ENCODE assay signal across 1 cellular context in the genomic region with DNA sequence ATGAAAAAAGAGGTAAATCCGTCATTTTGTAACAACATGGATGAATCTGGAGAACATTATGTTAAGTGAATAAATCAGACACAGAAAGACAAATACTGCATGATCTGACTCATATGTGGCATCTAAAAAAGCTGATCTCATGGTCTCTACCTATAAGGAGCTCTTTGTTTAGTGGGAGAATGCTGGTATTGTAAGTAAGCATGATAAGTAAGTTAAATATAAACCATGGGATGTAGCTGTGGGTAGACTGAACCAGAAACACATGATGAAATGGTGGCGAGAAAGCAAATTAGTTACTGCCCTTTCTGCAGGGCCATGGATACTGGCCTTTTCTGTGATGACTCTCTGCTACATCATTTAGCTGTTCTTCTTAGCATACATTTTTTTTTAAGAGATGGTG.
TF ChIP-seq lines count a peak whose summit lies in the region.

No MANE protein-coding gene starts in this region.

TF ChIP-seq in HepG2, 621 proteins besides CTCF, POLR2A, EP300 and RAD21 (continued from another document and continues in another):
- peak; percentile 34; the same call in 1 of the 2 replicates for TF ChIP-seq NFE2L2 (IDR thresholded peaks at IDR 0.05; ENCODE audit: low read length)
- TF ChIP-seq FOSL1 (CRISPR knock-in tag; IDR thresholded peaks at IDR 0.05; ENCODE audit: borderline replicate concordance), result peak; percentile 69; the same call in 1 of the 2 replicates
- no peak for TF ChIP-seq TAF15 (IDR thresholded peaks at IDR 0.05; ENCODE audit: low read depth, low read length, poor library complexity, severe bottlenecking)
- TF ChIP-seq ZNF570 (CRISPR knock-in tag; IDR thresholded peaks at IDR 0.05; ENCODE audit: borderline replicate concordance), result no peak
- no peak for TF ChIP-seq FOXA1 (IDR thresholded peaks at IDR 0.05)
- TF ChIP-seq FOXA1 (CRISPR knock-in tag; IDR thresholded peaks at IDR 0.05), result peak; percentile 50; the same call in 1 of the 2 replicates
- peak; percentile 34; the same call in 1 of the 2 replicates for TF ChIP-seq SIX4 (CRISPR knock-in tag; IDR thresholded peaks at IDR 0.05)
- TF ChIP-seq RFXANK (CRISPR knock-in tag; IDR thresholded peaks at IDR 0.05), result no peak
- TF ChIP-seq ZFY (CRISPR knock-in tag; IDR thresholded peaks at IDR 0.05), result 0 out of 2 replicates have a peak, but pooled peaks have one; percentile 21
- no peak for TF ChIP-seq CREB1 (IDR thresholded peaks at IDR 0.05)
- peak; percentile 58 for TF ChIP-seq CREB1 (CRISPR knock-in tag; IDR thresholded peaks at IDR 0.05)
- peak; percentile 23; the same call in 1 of the 2 replicates for TF ChIP-seq CEBPB (IDR thresholded peaks at IDR 0.05; ENCODE audit: borderline replicate concordance, low read depth, low read length)
- peak; percentile 58; the same call in 1 of the 2 replicates for TF ChIP-seq KAT8 (CRISPR knock-in tag; IDR thresholded peaks at IDR 0.05)
- TF ChIP-seq JUNB (CRISPR knock-in tag; IDR thresholded peaks at IDR 0.05; ENCODE audit: borderline replicate concordance), result peak; percentile 65; the same call in 1 of the 2 replicates
- TF ChIP-seq MAFK (conservative IDR thresholded peaks at IDR 0.05 in 1 of 2, IDR thresholded peaks at IDR 0.05 in 1 of 2; ENCODE audit: low read length in 2 of 2), result peak in 1 of 2 experiments; percentile 4; a peak in 1 of 4 replicates
- TF ChIP-seq KLF6 (CRISPR knock-in tag; IDR thresholded peaks at IDR 0.05), result 0 out of 2 replicates have a peak, but pooled peaks have one; percentile 7
- TF ChIP-seq, protein P1, sequence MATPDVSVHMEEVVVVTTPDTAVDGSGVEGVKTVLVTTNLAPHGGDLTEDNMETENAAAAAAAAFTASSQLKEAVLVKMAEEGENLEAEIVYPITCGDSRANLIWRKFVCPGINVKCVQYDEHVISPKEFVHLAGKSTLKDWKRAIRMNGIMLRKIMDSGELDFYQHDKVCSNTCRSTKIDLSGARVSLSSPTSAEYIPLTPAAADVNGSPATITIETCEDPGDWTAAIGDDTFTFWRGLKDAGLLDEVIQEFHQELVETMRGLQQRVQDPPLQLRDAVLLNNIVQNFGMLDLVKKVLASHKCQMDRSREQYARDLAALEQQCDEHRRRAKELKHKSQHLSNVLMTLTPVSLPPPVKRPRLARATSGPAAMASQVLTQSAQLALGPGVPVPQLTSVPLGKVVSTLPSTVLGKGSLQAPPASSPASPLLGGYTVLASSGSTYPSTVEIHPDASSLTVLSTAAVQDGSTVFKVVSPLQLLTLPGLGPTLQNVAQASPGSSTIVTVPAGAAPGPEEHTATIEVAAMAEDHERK (CRISPR knock-in tag; IDR thresholded peaks at IDR 0.05; ENCODE audit: low read depth), result 0 out of 2 replicates have a peak, but pooled peaks have one; percentile 38
- no peak for TF ChIP-seq PHB2 (IDR thresholded peaks at IDR 0.05; ENCODE audit: partially characterized antibody)
- no peak for TF ChIP-seq AHR (CRISPR knock-in tag; IDR thresholded peaks at IDR 0.05)
- peak; percentile 71; the same call in 1 of the 2 replicates for TF ChIP-seq ZKSCAN8 (CRISPR knock-in tag; IDR thresholded peaks at IDR 0.05; ENCODE audit: borderline replicate concordance)
- TF ChIP-seq ERF (CRISPR knock-in tag; IDR thresholded peaks at IDR 0.05), result peak; percentile 54; the same call in 1 of the 2 replicates
- TF ChIP-seq TAF1 (CRISPR knock-in tag; IDR thresholded peaks at IDR 0.05), result 0 out of 2 replicates have a peak, but pooled peaks have one; percentile 21
- TF ChIP-seq HMG20A (CRISPR knock-in tag; IDR thresholded peaks at IDR 0.05; ENCODE audit: borderline replicate concordance), result peak; percentile 28; the same call in 1 of the 2 replicates
- no peak for TF ChIP-seq KLF12 (CRISPR knock-in tag; IDR thresholded peaks at IDR 0.05; ENCODE audit: borderline replicate concordance)
- TF ChIP-seq RXRB (CRISPR knock-in tag; IDR thresholded peaks at IDR 0.05; ENCODE audit: borderline replicate concordance), result peak; percentile 60
- TF ChIP-seq, protein P2, sequence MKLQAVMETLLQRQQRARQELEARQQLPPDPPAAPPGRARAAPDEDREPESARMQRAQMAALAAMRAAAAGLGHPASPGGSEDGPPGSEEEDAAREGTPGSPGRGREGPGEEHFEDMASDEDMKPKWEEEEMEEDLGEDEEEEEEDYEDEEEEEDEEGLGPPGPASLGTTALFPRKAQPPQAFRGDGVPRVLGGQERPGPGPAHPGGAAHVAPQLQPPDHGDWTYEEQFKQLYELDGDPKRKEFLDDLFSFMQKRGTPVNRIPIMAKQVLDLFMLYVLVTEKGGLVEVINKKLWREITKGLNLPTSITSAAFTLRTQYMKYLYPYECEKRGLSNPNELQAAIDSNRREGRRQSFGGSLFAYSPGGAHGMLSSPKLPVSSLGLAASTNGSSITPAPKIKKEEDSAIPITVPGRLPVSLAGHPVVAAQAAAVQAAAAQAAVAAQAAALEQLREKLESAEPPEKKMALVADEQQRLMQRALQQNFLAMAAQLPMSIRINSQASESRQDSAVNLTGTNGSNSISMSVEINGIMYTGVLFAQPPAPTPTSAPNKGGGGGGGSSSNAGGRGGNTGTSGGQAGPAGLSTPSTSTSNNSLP (IDR thresholded peaks at IDR 0.05; ENCODE audit: low read depth, low read length), result peak; percentile 76
- TF ChIP-seq, protein P3, sequence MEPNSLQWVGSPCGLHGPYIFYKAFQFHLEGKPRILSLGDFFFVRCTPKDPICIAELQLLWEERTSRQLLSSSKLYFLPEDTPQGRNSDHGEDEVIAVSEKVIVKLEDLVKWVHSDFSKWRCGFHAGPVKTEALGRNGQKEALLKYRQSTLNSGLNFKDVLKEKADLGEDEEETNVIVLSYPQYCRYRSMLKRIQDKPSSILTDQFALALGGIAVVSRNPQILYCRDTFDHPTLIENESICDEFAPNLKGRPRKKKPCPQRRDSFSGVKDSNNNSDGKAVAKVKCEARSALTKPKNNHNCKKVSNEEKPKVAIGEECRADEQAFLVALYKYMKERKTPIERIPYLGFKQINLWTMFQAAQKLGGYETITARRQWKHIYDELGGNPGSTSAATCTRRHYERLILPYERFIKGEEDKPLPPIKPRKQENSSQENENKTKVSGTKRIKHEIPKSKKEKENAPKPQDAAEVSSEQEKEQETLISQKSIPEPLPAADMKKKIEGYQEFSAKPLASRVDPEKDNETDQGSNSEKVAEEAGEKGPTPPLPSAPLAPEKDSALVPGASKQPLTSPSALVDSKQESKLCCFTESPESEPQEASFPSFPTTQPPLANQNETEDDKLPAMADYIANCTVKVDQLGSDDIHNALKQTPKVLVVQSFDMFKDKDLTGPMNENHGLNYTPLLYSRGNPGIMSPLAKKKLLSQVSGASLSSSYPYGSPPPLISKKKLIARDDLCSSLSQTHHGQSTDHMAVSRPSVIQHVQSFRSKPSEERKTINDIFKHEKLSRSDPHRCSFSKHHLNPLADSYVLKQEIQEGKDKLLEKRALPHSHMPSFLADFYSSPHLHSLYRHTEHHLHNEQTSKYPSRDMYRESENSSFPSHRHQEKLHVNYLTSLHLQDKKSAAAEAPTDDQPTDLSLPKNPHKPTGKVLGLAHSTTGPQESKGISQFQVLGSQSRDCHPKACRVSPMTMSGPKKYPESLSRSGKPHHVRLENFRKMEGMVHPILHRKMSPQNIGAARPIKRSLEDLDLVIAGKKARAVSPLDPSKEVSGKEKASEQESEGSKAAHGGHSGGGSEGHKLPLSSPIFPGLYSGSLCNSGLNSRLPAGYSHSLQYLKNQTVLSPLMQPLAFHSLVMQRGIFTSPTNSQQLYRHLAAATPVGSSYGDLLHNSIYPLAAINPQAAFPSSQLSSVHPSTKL (CRISPR knock-in tag; IDR thresholded peaks at IDR 0.05), result peak; percentile 69
- 0 out of 2 replicates have a peak, but pooled peaks have one; percentile 29 for TF ChIP-seq ZFP36L1 (CRISPR knock-in tag; IDR thresholded peaks at IDR 0.05)
- peak; percentile 57 for TF ChIP-seq YY1 (IDR thresholded peaks at IDR 0.05; ENCODE audit: insufficient read depth, insufficient replicate concordance, low read depth, low read length)
- TF ChIP-seq, protein P4, sequence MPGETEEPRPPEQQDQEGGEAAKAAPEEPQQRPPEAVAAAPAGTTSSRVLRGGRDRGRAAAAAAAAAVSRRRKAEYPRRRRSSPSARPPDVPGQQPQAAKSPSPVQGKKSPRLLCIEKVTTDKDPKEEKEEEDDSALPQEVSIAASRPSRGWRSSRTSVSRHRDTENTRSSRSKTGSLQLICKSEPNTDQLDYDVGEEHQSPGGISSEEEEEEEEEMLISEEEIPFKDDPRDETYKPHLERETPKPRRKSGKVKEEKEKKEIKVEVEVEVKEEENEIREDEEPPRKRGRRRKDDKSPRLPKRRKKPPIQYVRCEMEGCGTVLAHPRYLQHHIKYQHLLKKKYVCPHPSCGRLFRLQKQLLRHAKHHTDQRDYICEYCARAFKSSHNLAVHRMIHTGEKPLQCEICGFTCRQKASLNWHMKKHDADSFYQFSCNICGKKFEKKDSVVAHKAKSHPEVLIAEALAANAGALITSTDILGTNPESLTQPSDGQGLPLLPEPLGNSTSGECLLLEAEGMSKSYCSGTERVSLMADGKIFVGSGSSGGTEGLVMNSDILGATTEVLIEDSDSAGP (CRISPR knock-in tag; IDR thresholded peaks at IDR 0.05; ENCODE audit: borderline replicate concordance), result no peak
- no peak for TF ChIP-seq ZNF501 (CRISPR knock-in tag; IDR thresholded peaks at IDR 0.05)
- TF ChIP-seq, protein P5, sequence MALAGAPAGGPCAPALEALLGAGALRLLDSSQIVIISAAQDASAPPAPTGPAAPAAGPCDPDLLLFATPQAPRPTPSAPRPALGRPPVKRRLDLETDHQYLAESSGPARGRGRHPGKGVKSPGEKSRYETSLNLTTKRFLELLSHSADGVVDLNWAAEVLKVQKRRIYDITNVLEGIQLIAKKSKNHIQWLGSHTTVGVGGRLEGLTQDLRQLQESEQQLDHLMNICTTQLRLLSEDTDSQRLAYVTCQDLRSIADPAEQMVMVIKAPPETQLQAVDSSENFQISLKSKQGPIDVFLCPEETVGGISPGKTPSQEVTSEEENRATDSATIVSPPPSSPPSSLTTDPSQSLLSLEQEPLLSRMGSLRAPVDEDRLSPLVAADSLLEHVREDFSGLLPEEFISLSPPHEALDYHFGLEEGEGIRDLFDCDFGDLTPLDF (CRISPR knock-in tag; IDR thresholded peaks at IDR 0.05), result no peak
- no peak for TF ChIP-seq FOXP1 (IDR thresholded peaks at IDR 0.05)
- no peak for TF ChIP-seq FOXP1 (CRISPR knock-in tag; IDR thresholded peaks at IDR 0.05)
- TF ChIP-seq MIXL1 (CRISPR knock-in tag; IDR thresholded peaks at IDR 0.05), result peak; percentile 57; the same call in 1 of the 2 replicates
- peak; percentile 66 for TF ChIP-seq ZNF331 (CRISPR knock-in tag; IDR thresholded peaks at IDR 0.05)
- TF ChIP-seq PITX1 (CRISPR knock-in tag; IDR thresholded peaks at IDR 0.05), result 0 out of 2 replicates have a peak, but pooled peaks have one; percentile 15
- TF ChIP-seq RARA (CRISPR knock-in tag; IDR thresholded peaks at IDR 0.05), result 0 out of 2 replicates have a peak, but pooled peaks have one; percentile 13
- peak; percentile 51 for TF ChIP-seq MAFF (IDR thresholded peaks at IDR 0.05; ENCODE audit: low read depth, low read length)
- TF ChIP-seq, protein P6, sequence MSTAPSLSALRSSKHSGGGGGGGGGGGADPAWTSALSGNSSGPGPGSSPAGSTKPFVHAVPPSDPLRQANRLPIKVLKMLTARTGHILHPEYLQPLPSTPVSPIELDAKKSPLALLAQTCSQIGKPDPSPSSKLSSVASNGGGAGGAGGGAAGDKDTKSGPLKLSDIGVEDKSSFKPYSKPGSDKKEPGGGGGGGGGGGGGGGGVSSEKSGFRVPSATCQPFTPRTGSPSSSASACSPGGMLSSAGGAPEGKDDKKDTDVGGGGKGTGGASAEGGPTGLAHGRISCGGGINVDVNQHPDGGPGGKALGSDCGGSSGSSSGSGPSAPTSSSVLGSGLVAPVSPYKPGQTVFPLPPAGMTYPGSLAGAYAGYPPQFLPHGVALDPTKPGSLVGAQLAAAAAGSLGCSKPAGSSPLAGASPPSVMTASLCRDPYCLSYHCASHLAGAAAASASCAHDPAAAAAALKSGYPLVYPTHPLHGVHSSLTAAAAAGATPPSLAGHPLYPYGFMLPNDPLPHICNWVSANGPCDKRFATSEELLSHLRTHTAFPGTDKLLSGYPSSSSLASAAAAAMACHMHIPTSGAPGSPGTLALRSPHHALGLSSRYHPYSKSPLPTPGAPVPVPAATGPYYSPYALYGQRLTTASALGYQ (CRISPR knock-in tag; IDR thresholded peaks at IDR 0.05), result 0 out of 2 replicates have a peak, but pooled peaks have one; percentile 29
- TF ChIP-seq, protein P7, sequence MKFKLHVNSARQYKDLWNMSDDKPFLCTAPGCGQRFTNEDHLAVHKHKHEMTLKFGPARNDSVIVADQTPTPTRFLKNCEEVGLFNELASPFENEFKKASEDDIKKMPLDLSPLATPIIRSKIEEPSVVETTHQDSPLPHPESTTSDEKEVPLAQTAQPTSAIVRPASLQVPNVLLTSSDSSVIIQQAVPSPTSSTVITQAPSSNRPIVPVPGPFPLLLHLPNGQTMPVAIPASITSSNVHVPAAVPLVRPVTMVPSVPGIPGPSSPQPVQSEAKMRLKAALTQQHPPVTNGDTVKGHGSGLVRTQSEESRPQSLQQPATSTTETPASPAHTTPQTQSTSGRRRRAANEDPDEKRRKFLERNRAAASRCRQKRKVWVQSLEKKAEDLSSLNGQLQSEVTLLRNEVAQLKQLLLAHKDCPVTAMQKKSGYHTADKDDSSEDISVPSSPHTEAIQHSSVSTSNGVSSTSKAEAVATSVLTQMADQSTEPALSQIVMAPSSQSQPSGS (CRISPR knock-in tag; IDR thresholded peaks at IDR 0.05), result peak; percentile 33; the same call in 1 of the 2 replicates
- no peak for TF ChIP-seq ATF1 (CRISPR knock-in tag; IDR thresholded peaks at IDR 0.05)
- TF ChIP-seq, protein P8, sequence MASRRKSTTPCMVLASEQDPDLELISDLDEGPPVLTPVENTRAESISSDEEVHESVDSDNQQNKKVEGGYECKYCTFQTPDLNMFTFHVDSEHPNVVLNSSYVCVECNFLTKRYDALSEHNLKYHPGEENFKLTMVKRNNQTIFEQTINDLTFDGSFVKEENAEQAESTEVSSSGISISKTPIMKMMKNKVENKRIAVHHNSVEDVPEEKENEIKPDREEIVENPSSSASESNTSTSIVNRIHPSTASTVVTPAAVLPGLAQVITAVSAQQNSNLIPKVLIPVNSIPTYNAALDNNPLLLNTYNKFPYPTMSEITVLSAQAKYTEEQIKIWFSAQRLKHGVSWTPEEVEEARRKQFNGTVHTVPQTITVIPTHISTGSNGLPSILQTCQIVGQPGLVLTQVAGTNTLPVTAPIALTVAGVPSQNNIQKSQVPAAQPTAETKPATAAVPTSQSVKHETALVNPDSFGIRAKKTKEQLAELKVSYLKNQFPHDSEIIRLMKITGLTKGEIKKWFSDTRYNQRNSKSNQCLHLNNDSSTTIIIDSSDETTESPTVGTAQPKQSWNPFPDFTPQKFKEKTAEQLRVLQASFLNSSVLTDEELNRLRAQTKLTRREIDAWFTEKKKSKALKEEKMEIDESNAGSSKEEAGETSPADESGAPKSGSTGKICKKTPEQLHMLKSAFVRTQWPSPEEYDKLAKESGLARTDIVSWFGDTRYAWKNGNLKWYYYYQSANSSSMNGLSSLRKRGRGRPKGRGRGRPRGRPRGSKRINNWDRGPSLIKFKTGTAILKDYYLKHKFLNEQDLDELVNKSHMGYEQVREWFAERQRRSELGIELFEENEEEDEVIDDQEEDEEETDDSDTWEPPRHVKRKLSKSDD (CRISPR knock-in tag; IDR thresholded peaks at IDR 0.05; ENCODE audit: low read depth), result 0 out of 2 replicates have a peak, but pooled peaks have one; percentile 41
